Comparison of ENCODE assay signal across 18 cellular contexts in the genomic region with DNA sequence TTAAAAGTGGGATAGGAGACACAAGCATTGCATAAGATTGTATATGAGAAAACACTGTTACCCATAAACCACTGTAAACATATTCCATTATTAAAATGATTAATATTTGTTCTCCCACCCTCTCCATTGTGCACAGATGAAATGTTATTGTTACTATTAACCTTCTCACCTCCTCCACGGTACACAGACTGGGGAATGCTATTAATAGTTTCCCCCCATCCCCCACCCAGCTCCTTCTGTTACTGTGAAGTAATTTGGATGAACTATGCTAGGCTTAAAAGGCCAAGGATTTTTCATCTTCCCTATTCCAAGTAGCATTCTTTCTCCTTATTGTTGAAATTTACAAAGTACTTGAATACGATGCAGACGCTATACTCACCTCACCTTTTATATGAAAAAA.
"Had no signal": no experiment of that assay in that cellular context is flagged by ENCODE, and none has a peak within 500 bp of the region (broad histone marks: within the 10 kb centered on the region; RNA-seq: fewer than 3 reads in every experiment).

No MANE protein-coding gene starts in this region.

- H3K27ac ChIP-seq: coronary artery, dorsolateral prefrontal cortex, lower lobe of right lung, psoas muscle, skin epidermis had no signal

- H3K36me3 Mint-ChIP-seq: memory B cell had no signal

- DNase-seq: dorsolateral prefrontal cortex; effector CD8-positive, alpha-beta T cell; foreskin melanocyte; head of caudate nucleus; hippocampal formation; lower lobe of right lung; midbrain; psoas muscle; retina; sigmoid colon; stimulated activated CD4-positive, alpha-beta T cell treated with anti-CD3 and anti-CD28 coated beads, Interleukin-2, amount 100 ng/mL, for 24 hours; stimulated activated CD4-positive, alpha-beta T cell treated with anti-CD3 and anti-CD28 coated beads, Interleukin-4, amount 100 ng/mL, for 4 hours; stimulated activated naive B cell treated with anti-CD40 and anti-IgM and Interleukin-4, amounts not matched to agents 10 μg/mL and 1 μg/mL and 100 μg/mL, for 72 hours; stimulated activated naive CD8-positive, alpha-beta T cell treated with anti-CD3 and anti-CD28 coated beads, Interleukin-15, amount 100 ng/mL, for 72 hours had no signal

- H3K27ac Mint-ChIP-seq: memory B cell; natural killer cell treated with Interleukin-12 subunit alpha and Interleukin-12 subunit beta and Interleukin-15 and Interleukin-18, amount 100 ng/mL, for 72 hours; stimulated activated naive B cell treated with anti-CD40 and anti-IgM and Interleukin-4, amounts not matched to agents 10 μg/mL and 1 μg/mL and 100 μg/mL, for 72 hours; stimulated activated naive CD8-positive, alpha-beta T cell treated with anti-CD3 and anti-CD28 coated beads, Interleukin-15, amount 100 ng/mL, for 72 hours had no signal

- H3K4me3 Mint-ChIP-seq: memory B cell; natural killer cell treated with Interleukin-12 subunit alpha and Interleukin-12 subunit beta and Interleukin-15 and Interleukin-18, amount 100 ng/mL, for 72 hours; stimulated activated naive B cell treated with anti-CD40 and anti-IgM and Interleukin-4, amounts not matched to agents 10 μg/mL and 1 μg/mL and 100 μg/mL, for 72 hours; stimulated activated naive CD8-positive, alpha-beta T cell treated with anti-CD3 and anti-CD28 coated beads, Interleukin-15, amount 100 ng/mL, for 72 hours had no signal

- H3K9me3 ChIP-seq: lower lobe of right lung, psoas muscle, sigmoid colon had no signal

- H3K27me3 Mint-ChIP-seq: memory B cell; natural killer cell treated with Interleukin-12 subunit alpha and Interleukin-12 subunit beta and Interleukin-15 and Interleukin-18, amount 100 ng/mL, for 72 hours; stimulated activated naive B cell treated with anti-CD40 and anti-IgM and Interleukin-4, amounts not matched to agents 10 μg/mL and 1 μg/mL and 100 μg/mL, for 72 hours; stimulated activated naive CD8-positive, alpha-beta T cell treated with anti-CD3 and anti-CD28 coated beads, Interleukin-15, amount 100 ng/mL, for 72 hours had no signal

- H3K36me3 ChIP-seq: lower lobe of right lung, sigmoid colon had no signal

- H3K4me1 ChIP-seq: lower lobe of right lung, psoas muscle had no signal

- H3K4me3 ChIP-seq: coronary artery, dorsolateral prefrontal cortex, lower lobe of right lung, psoas muscle, sigmoid colon, skin epidermis had no signal

- H3K27me3 ChIP-seq: dorsolateral prefrontal cortex, sigmoid colon had no signal

- H3K4me1 Mint-ChIP-seq: memory B cell; stimulated activated naive B cell treated with anti-CD40 and anti-IgM and Interleukin-4, amounts not matched to agents 10 μg/mL and 1 μg/mL and 100 μg/mL, for 72 hours; stimulated activated naive CD8-positive, alpha-beta T cell treated with anti-CD3 and anti-CD28 coated beads, Interleukin-15, amount 100 ng/mL, for 72 hours had no signal

- ATAC-seq: lower lobe of right lung; natural killer cell treated with Interleukin-12 subunit alpha and Interleukin-12 subunit beta and Interleukin-15 and Interleukin-18, amount 100 ng/mL, for 72 hours; psoas muscle; stimulated activated naive B cell treated with anti-CD40 and anti-IgM and Interleukin-4, amounts not matched to agents 10 μg/mL and 1 μg/mL and 100 μg/mL, for 72 hours; stimulated activated naive CD8-positive, alpha-beta T cell treated with anti-CD3 and anti-CD28 coated beads, Interleukin-15, amount 100 ng/mL, for 72 hours had no signal

- H3K9me3 Mint-ChIP-seq: natural killer cell treated with Interleukin-12 subunit alpha and Interleukin-12 subunit beta and Interleukin-15 and Interleukin-18, amount 100 ng/mL, for 72 hours; stimulated activated naive CD8-positive, alpha-beta T cell treated with anti-CD3 and anti-CD28 coated beads, Interleukin-15, amount 100 ng/mL, for 72 hours had no signal
